ENCODE assay signal across 14 cellular contexts in genomic region chr1:230542054-230542453, GRCh38.
DNase-seq lines count a peak whose midpoint lies in the region; ATAC-seq and TF ChIP-seq lines count a peak whose summit lies in the region.
"Had no signal": no experiment of that assay in that cellular context is flagged by ENCODE, and none has a peak within 500 bp of the region (broad histone marks: within the 10 kb centered on the region; RNA-seq: fewer than 3 reads in every experiment).

No MANE protein-coding gene starts in this region.

- no peaks in the 10 kb centered on the region for H3K9me3 Mint-ChIP-seq in activated T-helper 17 cell treated with anti-CD3 and anti-CD28 coated beads, Interleukin-2, amount 50 U/mL, for 72 hours

- H3K27me3 Mint-ChIP-seq in activated T-helper 17 cell treated with anti-CD3 and anti-CD28 coated beads, Interleukin-2, amount 50 U/mL, for 72 hours = peaks cover 12% of the 10 kb centered on the region

- no peak overlapping the region for H3K4me3 Mint-ChIP-seq in activated T-helper 17 cell treated with anti-CD3 and anti-CD28 coated beads, Interleukin-2, amount 50 U/mL, for 72 hours
- H3K4me3 Mint-ChIP-seq: neural crest cell had no signal

- no peaks in the 10 kb centered on the region for H3K4me1 Mint-ChIP-seq in activated T-helper 17 cell treated with anti-CD3 and anti-CD28 coated beads, Interleukin-2, amount 50 U/mL, for 72 hours
- H3K4me1 Mint-ChIP-seq: neural crest cell had no signal

- H3K36me3 ChIP-seq in kidney epithelial cell (ENCODE audit: control insufficient read depth, insufficient read depth, low read length) = no peaks in the 10 kb centered on the region
- H3K36me3 ChIP-seq: colonic mucosa had no signal

- TF ChIP-seq CTCF in kidney epithelial cell (IDR thresholded peaks at IDR 0.05; ENCODE audit: insufficient read depth, low read length, poor library complexity, severe bottlenecking) = no peak

- no peak overlapping the region for H3K4me3 ChIP-seq in kidney epithelial cell (ENCODE audit: low read depth, low read length)
- H3K4me3 ChIP-seq: colonic mucosa had no signal

- peaks cover 2% of the 10 kb centered on the region for H3K27me3 ChIP-seq in kidney epithelial cell (ENCODE audit: control insufficient read depth, insufficient read depth, low read length)
- H3K27me3 ChIP-seq: colonic mucosa had no signal

- peak; percentile 95 for ATAC-seq in activated T-helper 17 cell treated with anti-CD3 and anti-CD28 coated beads, Interleukin-2, amount 50 U/mL, for 72 hours (replicated peaks)
- ATAC-seq in HG03432 (IDR thresholded peaks at IDR 0.05; ENCODE audit: unreplicated experiment) (no peak), HG02759 (IDR thresholded peaks at IDR 0.05; ENCODE audit: unreplicated experiment) (no peak)

- no peak overlapping the region for H3K27ac Mint-ChIP-seq in activated T-helper 17 cell treated with anti-CD3 and anti-CD28 coated beads, Interleukin-2, amount 50 U/mL, for 72 hours

- no peaks in the 10 kb centered on the region for H3K36me3 Mint-ChIP-seq in activated T-helper 17 cell treated with anti-CD3 and anti-CD28 coated beads, Interleukin-2, amount 50 U/mL, for 72 hours (ENCODE audit: low read depth)

- DNase-seq in EH (ENCODE audit: low read depth) = peak; percentile 11
- DNase-seq in M059J (ENCODE audit: low read depth) = peak; percentile 71
- peak; percentile 76 for DNase-seq in kidney epithelial cell (ENCODE audit: low read depth)
- DNase-seq in hepatic stellate cell (ENCODE audit: low spot score) = no peak
- DNase-seq in NCI-H2029 treated with DMSO at 0.1 percent for 48 hours (lab: John Stamatoyannopoulos, UW) = no peak
- DNase-seq: colonic mucosa; foreskin fibroblast; kidney; NCI-H1417 treated with DMSO at 0.1 percent for 48 hours; stimulated activated naive CD4-positive, alpha-beta T cell treated with Interleukin-2 at 50 U/mL for 16 hours had no signal

Comparison
In these comparisons a context has a peak if more than half of its experiments do, and no peak if none do; other contexts are left out.
1. DNase-seq: peak in EH (single experiment), M059J (single experiment) and kidney epithelial cell (single experiment); none in hepatic stellate cell (single experiment) and NCI-H2029 treated with DMSO at 0.1 percent for 48 hours (single experiment).